ENCODE assay signal across 18 cellular contexts in the genomic region with DNA sequence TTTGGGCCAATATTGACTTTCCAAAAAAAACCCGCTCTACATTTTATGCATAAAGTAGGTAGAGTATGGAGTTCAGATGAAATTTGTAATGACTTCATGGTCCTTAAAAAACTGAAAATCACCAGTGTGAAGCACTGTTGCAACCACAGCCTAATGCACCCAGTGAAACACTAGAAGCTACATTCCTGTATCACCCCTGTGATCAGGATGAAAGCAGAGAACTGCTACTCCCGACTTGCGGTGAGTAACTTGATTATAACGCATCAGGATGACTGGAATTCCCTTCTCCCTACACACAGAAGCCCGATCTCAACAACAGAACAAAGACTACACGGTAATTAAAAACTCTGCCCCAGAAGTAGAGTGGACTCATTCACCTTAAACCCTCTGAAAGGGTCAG. TPM values are rescaled to one million over a fixed set of nuclear protein-coding genes. Genes with fewer than 3 reads are reported as not detected.
DNase-seq lines count a peak whose midpoint lies in the region; ATAC-seq and TF ChIP-seq lines count a peak whose summit lies in the region.
"Had no signal": no experiment of that assay in that cellular context is flagged by ENCODE, and none has a peak within 500 bp of the region (broad histone marks: within the 10 kb centered on the region; RNA-seq: fewer than 3 reads in every experiment).

No MANE protein-coding gene starts in this region.

- H3K27ac ChIP-seq in brain microvascular endothelial cell, result no peak overlapping the region
- no peak overlapping the region for H3K27ac ChIP-seq in mesendoderm (ENCODE audit: low read depth, low read length)
- H3K27ac ChIP-seq in effector memory CD4-positive, alpha-beta T cell (ENCODE audit: insufficient read depth, low read length, poor library complexity, severe bottlenecking), result no peak overlapping the region
- H3K27ac ChIP-seq: HL-60, pancreas, spleen had no signal

- H3K56ac ChIP-seq in mesendoderm (ENCODE audit: low read length), result no peak overlapping the region

- ATAC-seq in GM21447 (IDR thresholded peaks at IDR 0.05; ENCODE audit: unreplicated experiment), result no peak
- ATAC-seq: pancreas had no signal

- peaks cover 3% of the 10 kb centered on the region for H3K4me1 ChIP-seq in mesendoderm (ENCODE audit: control insufficient read depth, low read depth, low read length)
- H3K4me1 ChIP-seq in effector memory CD4-positive, alpha-beta T cell (ENCODE audit: control insufficient read depth, insufficient read depth, low read length, poor library complexity, severe bottlenecking), result no peaks in the 10 kb centered on the region
- H3K4me1 ChIP-seq: pancreas, spleen had no signal

- TF ChIP-seq CTCF in brain microvascular endothelial cell (IDR thresholded peaks at IDR 0.05; ENCODE audit: low read depth, low read length, missing control alignments), result no peak

- H2BK5ac ChIP-seq in mesendoderm (ENCODE audit: low read length), result no peak overlapping the region

- no peak overlapping the region for H3K9ac ChIP-seq in mesendoderm (ENCODE audit: low read length)

- H3K79me2 ChIP-seq in mesendoderm (ENCODE audit: control insufficient read depth, insufficient read depth, low read length), result no peaks in the 10 kb centered on the region

- in situ Hi-C loops in brain microvascular endothelial cell (cut with HindIII; ENCODE audit: low pct_ligation_motif_present, low sequenced_read_pairs), result no loop called here

- H3K27me3 ChIP-seq in brain microvascular endothelial cell (replicated peaks) (peaks cover 40% of the 10 kb centered on the region), mesendoderm (ENCODE audit: insufficient read depth, low read length, poor library complexity) (no peaks in the 10 kb centered on the region)
- peaks cover 7% of the 10 kb centered on the region for H3K27me3 ChIP-seq in effector memory CD4-positive, alpha-beta T cell (replicated peaks; ENCODE audit: control insufficient read depth, insufficient read depth, low read length, poor library complexity, severe bottlenecking)
- H3K27me3 ChIP-seq: pancreas had no signal

- DNase-seq in AG08396 (ENCODE audit: low spot score) (peak; percentile 47), NCI-H2107 (lab: John Stamatoyannopoulos, UW) (peak; percentile 64), brain microvascular endothelial cell (peak; percentile 12), mesendoderm (peak; percentile 76), iPS-NIHi7 (ENCODE audit: extremely low spot score) (no peak), medulla oblongata (ENCODE audit: extremely low spot score) (no peak)
- DNase-seq in effector memory CD4-positive, alpha-beta T cell, result no peak
- DNase-seq: activated CD4-positive, alpha-beta T cell treated with anti-CD3 and anti-CD28 coated beads, Interleukin-2, amount 50 U/mL, for 48 hours; amygdala; Caco-2; mesenchymal stem cell; NCI-H187; NCI-H748 treated with DMSO at 0.1 percent for 48 hours; pancreas; spleen; T-helper 9 cell had no signal

- peak overlapping the region; percentile 9 for H2BK15ac ChIP-seq in mesendoderm (replicated peaks; ENCODE audit: low read depth)

- H3K4me3 ChIP-seq in brain microvascular endothelial cell (ENCODE audit: low read depth, low read length) (no peak overlapping the region), mesendoderm (ENCODE audit: low read length) (no peak overlapping the region)
- H3K4me3 ChIP-seq in effector memory CD4-positive, alpha-beta T cell (ENCODE audit: insufficient read depth, low read depth, low read length, poor library complexity, severe bottlenecking), result no peak overlapping the region
- H3K4me3 ChIP-seq: pancreas, spleen had no signal

- peak overlapping the region; percentile 44 for H3K18ac ChIP-seq in mesendoderm (ENCODE audit: low read length)

- no peaks in the 10 kb centered on the region for H3K9me3 ChIP-seq in effector memory CD4-positive, alpha-beta T cell (ENCODE audit: control insufficient read depth, low read length)
- H3K9me3 ChIP-seq: Caco-2, pancreas, spleen had no signal

- H2BK120ac ChIP-seq in mesendoderm (ENCODE audit: low read depth, low read length), result no peak overlapping the region

- H3K36me3 ChIP-seq in brain microvascular endothelial cell (replicated peaks), result no peaks in the 10 kb centered on the region
- no peaks in the 10 kb centered on the region for H3K36me3 ChIP-seq in mesendoderm (ENCODE audit: control insufficient read depth, insufficient read depth, low read length)
- no peaks in the 10 kb centered on the region for H3K36me3 ChIP-seq in effector memory CD4-positive, alpha-beta T cell (ENCODE audit: control insufficient read depth, insufficient read depth, low read length)
- H3K36me3 ChIP-seq: pancreas, spleen had no signal

- no peak overlapping the region for H4K8ac ChIP-seq in mesendoderm (ENCODE audit: low read depth, low read length)

- H3K4me2 ChIP-seq in mesendoderm (ENCODE audit: low read length), result no peak overlapping the region

- no peak overlapping the region for H4K5ac ChIP-seq in mesendoderm (ENCODE audit: low read length)

- no CpG with 5 or more reads among the region's 6 CpGs for WGBS in mesendoderm (ENCODE audit: extremely low coverage, insufficient coverage, low lambda C conversion rate)

- H2AK5ac ChIP-seq in mesendoderm (ENCODE audit: low read length), result no peak overlapping the region

- no peaks in the 10 kb centered on the region for H3K79me1 ChIP-seq in mesendoderm (ENCODE audit: low read length)

- H3K4ac ChIP-seq in mesendoderm (ENCODE audit: low read depth, low read length), result no peak overlapping the region

- no peak overlapping the region for H3K23ac ChIP-seq in mesendoderm (ENCODE audit: low read length)

RNA-seq across cellular contexts. Expression of a gene that starts 33.8 kb away (rescaled TPM):
- 0.21 TPM for polyA plus RNA-seq in mesendoderm (2013, experiment 1 of 2)
- 0.22 TPM for polyA plus RNA-seq in mesendoderm (2013, experiment 2 of 2)

Comparison
In these comparisons a context has a peak if more than half of its experiments do, and no peak if none do; other contexts are left out.
1. DNase-seq: peak in AG08396 (single experiment), NCI-H2107 (single experiment), brain microvascular endothelial cell (single experiment) and mesendoderm (single experiment); none in iPS-NIHi7 (single experiment), medulla oblongata (single experiment) and effector memory CD4-positive, alpha-beta T cell (0 of 3).